Comparison of ENCODE assay signal across 8 cellular contexts in genomic region chr7:36287371-36288241, GRCh38.
DNase-seq lines count a peak whose midpoint lies in the region; ATAC-seq and TF ChIP-seq lines count a peak whose summit lies in the region.

No MANE protein-coding gene starts in this region.

- H3K9me2 ChIP-seq in GM23338 (ENCODE audit: insufficient read depth) (no peaks in the 10 kb centered on the region), OCI-LY1 (ENCODE audit: low read depth, low read length) (no peaks in the 10 kb centered on the region)

- H3K4me1 ChIP-seq in GM23338 (ENCODE audit: insufficient read depth) (peaks cover 21% of the 10 kb centered on the region), OCI-LY1 (ENCODE audit: insufficient read depth, low read length, severe bottlenecking) (peaks cover 59% of the 10 kb centered on the region)

- H2AFZ ChIP-seq in GM23338 (no peak overlapping the region), OCI-LY1 (ENCODE audit: low read length) (no peak overlapping the region)

- H4K20me1 ChIP-seq in GM23338 (replicated peaks; ENCODE audit: insufficient read depth) (no peaks in the 10 kb centered on the region), OCI-LY1 (ENCODE audit: insufficient read depth, low read length) (no peaks in the 10 kb centered on the region)

- H3K36me3 ChIP-seq in GM06990 (ENCODE audit: control insufficient read depth, insufficient read depth, low read length) (no peaks in the 10 kb centered on the region), GM23338 (ENCODE audit: insufficient read depth) (no peaks in the 10 kb centered on the region; the same call in 1 of the 2 replicates), OCI-LY1 (ENCODE audit: insufficient read depth, low read length) (no peaks in the 10 kb centered on the region)

- H3F3A ChIP-seq in GM23338 (replicated peaks; ENCODE audit: low read depth) (no peaks in the 10 kb centered on the region), OCI-LY1 (ENCODE audit: insufficient read depth, low read length) (no peaks in the 10 kb centered on the region)

- no peak overlapping the region for H3K4me3 Mint-ChIP-seq in GM23338
- H3K4me3 Mint-ChIP-seq in osteocyte (ENCODE audit: unreplicated experiment): no peak overlapping the region

- no peaks in the 10 kb centered on the region for H3K79me2 ChIP-seq in GM23338 (replicated peaks; ENCODE audit: insufficient read depth)
- no peaks in the 10 kb centered on the region for H3K79me2 ChIP-seq in OCI-LY1 (ENCODE audit: insufficient read depth, low read length)

- peak; percentile 29 for DNase-seq in GM06990 (ENCODE audit: extremely low read depth, insufficient read length)
- no peak for DNase-seq in GM23338 (ENCODE audit: low spot score)
- peak in 1 of 10 donors; percentile 28 for DNase-seq in dorsolateral prefrontal cortex
- peak; percentile 42 for DNase-seq in stimulated activated CD4-positive, alpha-beta T cell treated with anti-CD3 and anti-CD28 coated beads, Interleukin-4, amount 100 ng/mL, for 1 hour
- DNase-seq in NCI-H446 (lab: John Stamatoyannopoulos, UW): no peak
- no peak for DNase-seq in osteocyte (ENCODE audit: extremely low spot score, unreplicated experiment)

- TF ChIP-seq CTCF in GM06990 (IDR thresholded peaks at IDR 0.05; ENCODE audit: insufficient read depth, low read length, poor library complexity, severe bottlenecking) (no peak), GM23338 (conservative IDR thresholded peaks at IDR 0.05; ENCODE audit: low read depth in 2 of 2) (no peak; a peak in 1 of 4 replicates), OCI-LY1 (IDR thresholded peaks at IDR 0.05; ENCODE audit: low read length) (no peak), dorsolateral prefrontal cortex (IDR thresholded peaks at IDR 0.05 in 54 of 56, conservative IDR thresholded peaks at IDR 0.05 in 2 of 56; ENCODE audit: low read depth in 1 of 56, partially characterized antibody in 56 of 56) (peak in 5 of 56 donors; percentile 5 to 19 (median 8)), osteocyte (IDR thresholded peaks at IDR 0.05) (no peak)

- intact Hi-C loops in dorsolateral prefrontal cortex (cut with DNase I): loop anchor here (5.0 to 10.0 kb wide), 2 partner anchors 80 to 83 kb away; no protein-coding TSS in a partner anchor

- H3K4me2 ChIP-seq in GM23338 (no peak overlapping the region), OCI-LY1 (ENCODE audit: low read length) (peak overlapping the region; percentile 19; the same call in 1 of the 2 replicates)

- H3K9me3 ChIP-seq in OCI-LY1 (ENCODE audit: low read length): no peaks in the 10 kb centered on the region

- H3K9me3 Mint-ChIP-seq in GM23338: no peaks in the 10 kb centered on the region
- H3K9me3 Mint-ChIP-seq in osteocyte (ENCODE audit: unreplicated experiment): no peaks in the 10 kb centered on the region

- H3K27ac ChIP-seq in GM23338 (ENCODE audit: low read depth) (peak overlapping the region; percentile 39; the same call in 1 of the 2 replicates), OCI-LY1 (ENCODE audit: low read depth, low read length, poor library complexity, severe bottlenecking) (peak overlapping the region; percentile 79), dorsolateral prefrontal cortex (peak overlapping the region; percentile 18 to 99 (median 81))

- H3K4me1 Mint-ChIP-seq in GM23338: peaks cover 51% of the 10 kb centered on the region
- peaks cover 19% of the 10 kb centered on the region for H3K4me1 Mint-ChIP-seq in osteocyte (ENCODE audit: unreplicated experiment)

- H3K36me3 Mint-ChIP-seq in GM23338 (ENCODE audit: low read depth): peaks cover 20% of the 10 kb centered on the region; the same call in 2 of the 3 replicates
- no peaks in the 10 kb centered on the region for H3K36me3 Mint-ChIP-seq in osteocyte (ENCODE audit: unreplicated experiment)

- peak overlapping the region; percentile 24 for H3K27ac Mint-ChIP-seq in GM23338
- no peak overlapping the region for H3K27ac Mint-ChIP-seq in osteocyte (ENCODE audit: unreplicated experiment)

- no peak overlapping the region; the same call in 1 of the 2 replicates for H3K9ac ChIP-seq in OCI-LY1 (ENCODE audit: low read length)

- H3K27me3 ChIP-seq in GM06990 (replicated peaks; ENCODE audit: control insufficient read depth, insufficient read depth, low read length) (no peaks in the 10 kb centered on the region), GM23338 (ENCODE audit: insufficient read depth) (no peaks in the 10 kb centered on the region), OCI-LY1 (ENCODE audit: insufficient read depth, low read length) (no peaks in the 10 kb centered on the region), dorsolateral prefrontal cortex (no peaks in the 10 kb centered on the region)

- ATAC-seq in GM23338 (peak; percentile 17), HG02610 (IDR thresholded peaks at IDR 0.05; ENCODE audit: unreplicated experiment) (no peak)

- peaks cover 15% of the 10 kb centered on the region for H3K27me3 Mint-ChIP-seq in GM23338 (ENCODE audit: insufficient read depth, low read depth, poor library complexity)
- H3K27me3 Mint-ChIP-seq in osteocyte (ENCODE audit: unreplicated experiment): peaks cover 3% of the 10 kb centered on the region

- H3K4me3 ChIP-seq in GM06990 (replicated peaks; ENCODE audit: low read depth, low read length) (no peak overlapping the region), GM23338 (no peak overlapping the region), OCI-LY1 (ENCODE audit: low read depth, low read length, poor library complexity, severe bottlenecking) (no peak overlapping the region), dorsolateral prefrontal cortex (peak overlapping the region in 6 of 59 donors; percentile 1 to 30 (median 14))

TF ChIP-seq in GM23338, 12 proteins besides CTCF, POLR2A, EP300 and RAD21:
- TF ChIP-seq EZH2phosphoT487 (IDR thresholded peaks at IDR 0.05; ENCODE audit: unreplicated experiment): no peak
- TF ChIP-seq JUNB (IDR thresholded peaks at IDR 0.05; ENCODE audit: unreplicated experiment): no peak
- no peak for TF ChIP-seq STAT1 (IDR thresholded peaks at IDR 0.05; ENCODE audit: unreplicated experiment)
- TF ChIP-seq ZNF462 (CRISPR knock-in tag; IDR thresholded peaks at IDR 0.05): no peak
- TF ChIP-seq EZH2 (IDR thresholded peaks at IDR 0.05; ENCODE audit: low read depth, unreplicated experiment): no peak

Comparison
In these comparisons a context has a peak if more than half of its experiments do, and no peak if none do; other contexts are left out.
1. DNase-seq: peak in GM06990 (single experiment) and stimulated activated CD4-positive, alpha-beta T cell treated with anti-CD3 and anti-CD28 coated beads, Interleukin-4, amount 100 ng/mL, for 1 hour (single experiment); none in GM23338 (single experiment), NCI-H446 (0 of 2) and osteocyte (single experiment).
2. Peak in every context shown above with its lines, with median percentiles within 50 percentile points of each other: H3K27ac ChIP-seq.